Comparison of ENCODE assay signal across 9 cellular contexts in genomic region chr2:38128653-38129052, GRCh38.
DNase-seq lines count a peak whose midpoint lies in the region; ATAC-seq, FAIRE-seq and TF ChIP-seq lines count a peak whose summit lies in the region.
"Had no signal": no experiment of that assay in that cellular context is flagged by ENCODE, and none has a peak within 500 bp of the region (broad histone marks: within the 10 kb centered on the region; RNA-seq: fewer than 3 reads in every experiment).

No MANE protein-coding gene starts in this region.

- no peaks in the 10 kb centered on the region for H3K9me3 ChIP-seq in neutrophil

- TF ChIP-seq CTCF in neutrophil (IDR thresholded peaks at IDR 0.05) = no peak

- no peaks in the 10 kb centered on the region for H3K4me1 Mint-ChIP-seq in activated T-cell treated with anti-CD3 and anti-CD28 coated beads, Interleukin-2, amount 50 U/mL, for 24 hours (ENCODE audit: low read depth)

- H3K9me3 Mint-ChIP-seq in activated T-cell treated with anti-CD3 and anti-CD28 coated beads, Interleukin-2, amount 50 U/mL, for 24 hours = peaks cover 25% of the 10 kb centered on the region

- peak; percentile 66 for ATAC-seq in HG03565 (IDR thresholded peaks at IDR 0.05; ENCODE audit: unreplicated experiment)

- peaks cover 3% of the 10 kb centered on the region for H3K36me3 Mint-ChIP-seq in activated T-cell treated with anti-CD3 and anti-CD28 coated beads, Interleukin-2, amount 50 U/mL, for 24 hours (ENCODE audit: low read depth)

- H3K4me3 ChIP-seq in neutrophil (ENCODE audit: low read depth in 1 of 2, low read length in 1 of 2) = peak overlapping the region in 1 of 2 experiments; percentile 19

- H3K27me3 Mint-ChIP-seq in activated T-cell treated with anti-CD3 and anti-CD28 coated beads, Interleukin-2, amount 50 U/mL, for 24 hours = no peaks in the 10 kb centered on the region

- H3K4me3 Mint-ChIP-seq in activated T-cell treated with anti-CD3 and anti-CD28 coated beads, Interleukin-2, amount 50 U/mL, for 24 hours = no peak overlapping the region

- no peaks in the 10 kb centered on the region for H3K36me3 ChIP-seq in neutrophil

- peak overlapping the region; percentile 86 for H3K27ac ChIP-seq in neutrophil

- H3K4me1 ChIP-seq in neutrophil (ENCODE audit: control insufficient read depth in 1 of 2, insufficient read depth in 1 of 2, low read depth in 1 of 2, low read length in 1 of 2) = peaks cover 43 to 47% of the 10 kb centered on the region in 2 experiments

- DNase-seq in GM18507 (ENCODE audit: extremely low spot score, insufficient read length, low read depth) (no peak), fibroblast of gingiva (ENCODE audit: low read depth) (peak; percentile 78), NCI-H446 (lab: John Stamatoyannopoulos, UW) (no peak), NCI-H1436 (lab: John Stamatoyannopoulos, UW) (no peak), NCI-H146 treated with DMSO at 0.1 percent for 48 hours (lab: John Stamatoyannopoulos, UW; ENCODE audit: unreplicated experiment) (no peak)
- no peak for DNase-seq in activated T-cell treated with anti-CD3 and anti-CD28 coated beads, Interleukin-2, amount 50 U/mL, for 24 hours
- DNase-seq: stimulated activated CD4-positive, alpha-beta T cell treated with anti-CD3 and anti-CD28 coated beads, Interleukin-4, amount 100 ng/mL, for 24 hours had no signal

- no peak overlapping the region for H3K27ac Mint-ChIP-seq in activated T-cell treated with anti-CD3 and anti-CD28 coated beads, Interleukin-2, amount 50 U/mL, for 24 hours

- no peaks in the 10 kb centered on the region for H3K27me3 ChIP-seq in neutrophil

- peak; percentile 5 for FAIRE-seq in GM18507 (lab: Jason Lieb, UNC)
